In genomic region chr7:117176311-117176710, GRCh38 we compare ENCODE assay signal across 23 cellular contexts.
"Had no signal": no experiment of that assay in that cellular context is flagged by ENCODE, and none has a peak within 500 bp of the region (broad histone marks: within the 10 kb centered on the region; RNA-seq: fewer than 3 reads in every experiment).

No MANE protein-coding gene starts in this region.

- H3K4me1 Mint-ChIP-seq: memory B cell; naive thymus-derived CD4-positive, alpha-beta T cell; nephron progenitor cell; stimulated activated naive B cell treated with anti-CD40 and anti-IgM and Interleukin-4, amounts not matched to agents 10 μg/mL and 1 μg/mL and 100 μg/mL, for 72 hours had no signal

- H3K9me3 Mint-ChIP-seq: memory B cell; naive thymus-derived CD4-positive, alpha-beta T cell; nephron progenitor cell; stimulated activated naive B cell treated with anti-CD40 and anti-IgM and Interleukin-4, amounts not matched to agents 10 μg/mL and 1 μg/mL and 100 μg/mL, for 72 hours; stimulated activated naive CD8-positive, alpha-beta T cell treated with anti-CD3 and anti-CD28 coated beads, Interleukin-15, Interleukin-2, amounts not matched to agents 100 ng/mL and 50 ng/mL, for 24 hours had no signal

- ATAC-seq: left lobe of liver; naive thymus-derived CD4-positive, alpha-beta T cell; right cardiac atrium; stimulated activated naive B cell treated with anti-CD40 and anti-IgM and Interleukin-4, amounts not matched to agents 10 μg/mL and 1 μg/mL and 100 μg/mL, for 72 hours had no signal

- FAIRE-seq: colon, frontal cortex, kidney, urothelium cell line had no signal

- H3K4me3 ChIP-seq: dorsolateral prefrontal cortex, lung, prostate gland, skin epidermis, thoracic aorta, tibial nerve, upper lobe of left lung had no signal

- H3K9me3 ChIP-seq: prostate gland, thoracic aorta, tibial nerve, upper lobe of left lung had no signal

- H3K27ac ChIP-seq: dorsolateral prefrontal cortex, prostate gland, thoracic aorta, tibial nerve, upper lobe of left lung had no signal

- H3K27ac Mint-ChIP-seq: memory B cell; naive thymus-derived CD4-positive, alpha-beta T cell; nephron progenitor cell; stimulated activated naive B cell treated with anti-CD40 and anti-IgM and Interleukin-4, amounts not matched to agents 10 μg/mL and 1 μg/mL and 100 μg/mL, for 72 hours; stimulated activated naive CD8-positive, alpha-beta T cell treated with anti-CD3 and anti-CD28 coated beads, Interleukin-15, Interleukin-2, amounts not matched to agents 100 ng/mL and 50 ng/mL, for 24 hours had no signal

- DNase-seq: dorsolateral prefrontal cortex; effector CD4-positive, alpha-beta T cell; kidney; midbrain; naive thymus-derived CD4-positive, alpha-beta T cell; nephron progenitor cell; nucleus accumbens; right cardiac atrium; stimulated activated CD4-positive, alpha-beta T cell treated with anti-CD3 and anti-CD28 coated beads, Interleukin-15, amount 100 ng/mL, for 24 hours; stimulated activated CD4-positive, alpha-beta T cell treated with anti-CD3 and anti-CD28 coated beads, Interleukin-2, amount 100 ng/mL, for 48 hours; stimulated activated naive B cell treated with anti-CD40 and anti-IgM and Interleukin-4, amounts not matched to agents 10 μg/mL and 1 μg/mL and 100 μg/mL, for 72 hours; upper lobe of left lung had no signal

- H3K36me3 Mint-ChIP-seq: stimulated activated naive B cell treated with anti-CD40 and anti-IgM and Interleukin-4, amounts not matched to agents 10 μg/mL and 1 μg/mL and 100 μg/mL, for 72 hours had no signal

- H3K4me3 Mint-ChIP-seq: memory B cell; naive thymus-derived CD4-positive, alpha-beta T cell; nephron progenitor cell; stimulated activated naive B cell treated with anti-CD40 and anti-IgM and Interleukin-4, amounts not matched to agents 10 μg/mL and 1 μg/mL and 100 μg/mL, for 72 hours; stimulated activated naive CD8-positive, alpha-beta T cell treated with anti-CD3 and anti-CD28 coated beads, Interleukin-15, Interleukin-2, amounts not matched to agents 100 ng/mL and 50 ng/mL, for 24 hours had no signal

- H3K4me1 ChIP-seq: prostate gland, upper lobe of left lung had no signal

- H3K36me3 ChIP-seq: prostate gland had no signal

- H3K27me3 ChIP-seq: dorsolateral prefrontal cortex, tibial nerve, upper lobe of left lung had no signal

- H3K27me3 Mint-ChIP-seq: memory B cell; naive thymus-derived CD4-positive, alpha-beta T cell; stimulated activated naive B cell treated with anti-CD40 and anti-IgM and Interleukin-4, amounts not matched to agents 10 μg/mL and 1 μg/mL and 100 μg/mL, for 72 hours; stimulated activated naive CD8-positive, alpha-beta T cell treated with anti-CD3 and anti-CD28 coated beads, Interleukin-15, Interleukin-2, amounts not matched to agents 100 ng/mL and 50 ng/mL, for 24 hours had no signal
